Comparison of ENCODE assay signal across 1 cellular context in the genomic region with DNA sequence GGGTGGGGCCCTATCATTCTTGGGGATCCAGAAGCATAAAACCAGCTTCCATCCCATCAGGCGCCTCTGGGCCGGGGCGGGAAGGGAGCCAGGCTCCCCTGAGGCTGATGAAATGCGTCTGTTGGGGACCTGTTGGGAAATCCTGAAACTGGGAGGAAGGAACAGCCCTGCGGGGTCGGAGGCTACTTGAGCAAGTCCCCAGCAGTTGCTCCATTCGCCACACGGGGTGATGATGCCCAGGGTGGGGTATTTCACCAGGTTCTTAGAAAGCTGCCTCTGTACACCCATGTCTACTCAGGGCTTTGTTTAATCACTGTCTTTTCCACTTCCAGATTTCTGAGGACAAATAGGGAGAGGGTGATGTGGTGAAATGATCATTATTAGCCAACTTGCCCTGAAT.
TF ChIP-seq lines count a peak whose summit lies in the region.

No MANE protein-coding gene starts in this region.

TF ChIP-seq in HCT116, 20 proteins besides CTCF, POLR2A, EP300 and RAD21 (continued from another document):
- TF ChIP-seq, protein P1, sequence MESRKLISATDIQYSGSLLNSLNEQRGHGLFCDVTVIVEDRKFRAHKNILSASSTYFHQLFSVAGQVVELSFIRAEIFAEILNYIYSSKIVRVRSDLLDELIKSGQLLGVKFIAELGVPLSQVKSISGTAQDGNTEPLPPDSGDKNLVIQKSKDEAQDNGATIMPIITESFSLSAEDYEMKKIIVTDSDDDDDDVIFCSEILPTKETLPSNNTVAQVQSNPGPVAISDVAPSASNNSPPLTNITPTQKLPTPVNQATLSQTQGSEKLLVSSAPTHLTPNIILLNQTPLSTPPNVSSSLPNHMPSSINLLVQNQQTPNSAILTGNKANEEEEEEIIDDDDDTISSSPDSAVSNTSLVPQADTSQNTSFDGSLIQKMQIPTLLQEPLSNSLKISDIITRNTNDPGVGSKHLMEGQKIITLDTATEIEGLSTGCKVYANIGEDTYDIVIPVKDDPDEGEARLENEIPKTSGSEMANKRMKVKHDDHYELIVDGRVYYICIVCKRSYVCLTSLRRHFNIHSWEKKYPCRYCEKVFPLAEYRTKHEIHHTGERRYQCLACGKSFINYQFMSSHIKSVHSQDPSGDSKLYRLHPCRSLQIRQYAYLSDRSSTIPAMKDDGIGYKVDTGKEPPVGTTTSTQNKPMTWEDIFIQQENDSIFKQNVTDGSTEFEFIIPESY (IDR thresholded peaks at IDR 0.05; ENCODE audit: extremely low read depth, insufficient replicate concordance, low read length) = no peak
- TF ChIP-seq ZFX (IDR thresholded peaks at IDR 0.05) (no peak), SIN3A (IDR thresholded peaks at IDR 0.05; ENCODE audit: low read depth) (no peak), FOSL1 (IDR thresholded peaks at IDR 0.05; ENCODE audit: low read depth) (no peak), EZH2phosphoT487 (IDR thresholded peaks at IDR 0.05; ENCODE audit: borderline replicate concordance) (no peak), ZNF274 (IDR thresholded peaks at IDR 0.05; ENCODE audit: low read depth, low read length) (no peak), YY1 (IDR thresholded peaks at IDR 0.05; ENCODE audit: extremely low read depth, insufficient replicate concordance, low read depth, low read length) (no peak), SRF (IDR thresholded peaks at IDR 0.05; ENCODE audit: low read depth) (no peak), POLR2AphosphoS5 (IDR thresholded peaks at IDR 0.05; ENCODE audit: low read depth, low read length) (no peak), ELF1 (IDR thresholded peaks at IDR 0.05; ENCODE audit: borderline replicate concordance, low read depth) (no peak), SP1 (IDR thresholded peaks at IDR 0.05; ENCODE audit: low read depth) (no peak), CEBPB (IDR thresholded peaks at IDR 0.05; ENCODE audit: low read depth) (no peak), EGR1 (IDR thresholded peaks at IDR 0.05; ENCODE audit: low read depth) (no peak), CBX3 (IDR thresholded peaks at IDR 0.05; ENCODE audit: low read depth) (no peak), EZH2 (IDR thresholded peaks at IDR 0.05) (no peak)
- TF ChIP-seq, protein P2, sequence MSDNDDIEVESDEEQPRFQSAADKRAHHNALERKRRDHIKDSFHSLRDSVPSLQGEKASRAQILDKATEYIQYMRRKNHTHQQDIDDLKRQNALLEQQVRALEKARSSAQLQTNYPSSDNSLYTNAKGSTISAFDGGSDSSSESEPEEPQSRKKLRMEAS (IDR thresholded peaks at IDR 0.05) = no peak
